ENCODE assay signal across 1 cellular context in genomic region chr4:6902318-6903042, GRCh38.
TF ChIP-seq lines count a peak whose summit lies in the region.

No MANE protein-coding gene starts in this region.

TF ChIP-seq in HepG2, 621 proteins besides CTCF, POLR2A, EP300 and RAD21 (continues in another document):
- no peak for TF ChIP-seq BCLAF1 (IDR thresholded peaks at IDR 0.05)
- 0 out of 2 replicates have a peak, but pooled peaks have one; percentile 31 for TF ChIP-seq ISL2 (CRISPR knock-in tag; IDR thresholded peaks at IDR 0.05)
- no peak for TF ChIP-seq SOX6 (IDR thresholded peaks at IDR 0.05)
- TF ChIP-seq SOX6 (CRISPR knock-in tag; IDR thresholded peaks at IDR 0.05), result peak; percentile 38; the same call in 1 of the 2 replicates
- TF ChIP-seq TERF1 (CRISPR knock-in tag; IDR thresholded peaks at IDR 0.05), result no peak
- 0 out of 2 replicates have a peak, but pooled peaks have one; percentile 47 for TF ChIP-seq ZNF572 (CRISPR knock-in tag; IDR thresholded peaks at IDR 0.05)
- TF ChIP-seq MAFK (conservative IDR thresholded peaks at IDR 0.05 in 1 of 2, IDR thresholded peaks at IDR 0.05 in 1 of 2; ENCODE audit: low read length in 2 of 2), result no peak
- TF ChIP-seq BRD4 (CRISPR knock-in tag; IDR thresholded peaks at IDR 0.05), result 0 out of 2 replicates have a peak, but pooled peaks have one; percentile 22
- TF ChIP-seq ZNF30 (CRISPR knock-in tag; IDR thresholded peaks at IDR 0.05), result no peak
- TF ChIP-seq IKZF5 (CRISPR knock-in tag; IDR thresholded peaks at IDR 0.05), result no peak
- no peak for TF ChIP-seq SNAPC5 (CRISPR knock-in tag; IDR thresholded peaks at IDR 0.05; ENCODE audit: borderline replicate concordance)
- TF ChIP-seq TFDP1 (CRISPR knock-in tag; IDR thresholded peaks at IDR 0.05; ENCODE audit: borderline replicate concordance), result 0 out of 2 replicates have a peak, but pooled peaks have one; percentile 13
- 0 out of 2 replicates have a peak, but pooled peaks have one; percentile 23 for TF ChIP-seq THAP11 (CRISPR knock-in tag; IDR thresholded peaks at IDR 0.05)
- no peak for TF ChIP-seq RNF219 (CRISPR knock-in tag; IDR thresholded peaks at IDR 0.05)
- TF ChIP-seq CREM (IDR thresholded peaks at IDR 0.05), result peak; percentile 30; the same call in 1 of the 2 replicates
- TF ChIP-seq CREM (CRISPR knock-in tag; IDR thresholded peaks at IDR 0.05), result no peak
- TF ChIP-seq HMG20B (CRISPR knock-in tag; conservative IDR thresholded peaks at IDR 0.05), result no peak
- no peak for TF ChIP-seq ZNF260 (CRISPR knock-in tag; IDR thresholded peaks at IDR 0.05; ENCODE audit: borderline replicate concordance, low read depth)
- TF ChIP-seq HNF1B (CRISPR knock-in tag; IDR thresholded peaks at IDR 0.05), result peak; percentile 59; the same call in 1 of the 2 replicates
- no peak for TF ChIP-seq BHLHE40 (IDR thresholded peaks at IDR 0.05; ENCODE audit: low read length)
- no peak for TF ChIP-seq KDM1A (CRISPR knock-in tag; IDR thresholded peaks at IDR 0.05)
- no peak for TF ChIP-seq POGK (CRISPR knock-in tag; conservative IDR thresholded peaks at IDR 0.05)
- TF ChIP-seq PBX3 (CRISPR knock-in tag; IDR thresholded peaks at IDR 0.05; ENCODE audit: borderline replicate concordance), result no peak
- 0 out of 2 replicates have a peak, but pooled peaks have one; percentile 25 for TF ChIP-seq POLR2G (IDR thresholded peaks at IDR 0.05; ENCODE audit: low read depth, low read length)
- TF ChIP-seq ZNF710 (CRISPR knock-in tag; IDR thresholded peaks at IDR 0.05; ENCODE audit: borderline replicate concordance), result no peak
- TF ChIP-seq TP53 (CRISPR knock-in tag; conservative IDR thresholded peaks at IDR 0.05), result no peak
- no peak for TF ChIP-seq ZNF562 (CRISPR knock-in tag; IDR thresholded peaks at IDR 0.05; ENCODE audit: borderline replicate concordance)
- TF ChIP-seq ZNF256 (CRISPR knock-in tag; conservative IDR thresholded peaks at IDR 0.05), result no peak
- no peak for TF ChIP-seq ONECUT2 (CRISPR knock-in tag; IDR thresholded peaks at IDR 0.05)
- no peak for TF ChIP-seq GRHL1 (CRISPR knock-in tag; conservative IDR thresholded peaks at IDR 0.05)
- peak; percentile 38; the same call in 1 of the 2 replicates for TF ChIP-seq ZFY (CRISPR knock-in tag; IDR thresholded peaks at IDR 0.05)
- TF ChIP-seq MXD3 (CRISPR knock-in tag; IDR thresholded peaks at IDR 0.05), result no peak
- no peak for TF ChIP-seq MBNL3 (CRISPR knock-in tag; conservative IDR thresholded peaks at IDR 0.05)
- TF ChIP-seq TFAP4 (IDR thresholded peaks at IDR 0.05; ENCODE audit: borderline replicate concordance, low read depth), result peak; percentile 67; the same call in 1 of the 2 replicates
- no peak for TF ChIP-seq SIX4 (CRISPR knock-in tag; IDR thresholded peaks at IDR 0.05)
- TF ChIP-seq HOXA3 (CRISPR knock-in tag; IDR thresholded peaks at IDR 0.05), result 0 out of 2 replicates have a peak, but pooled peaks have one; percentile 28
- TF ChIP-seq ZNF441 (CRISPR knock-in tag; IDR thresholded peaks at IDR 0.05; ENCODE audit: borderline replicate concordance), result 0 out of 2 replicates have a peak, but pooled peaks have one; percentile 13
- no peak for TF ChIP-seq ZNF652 (CRISPR knock-in tag; IDR thresholded peaks at IDR 0.05; ENCODE audit: borderline replicate concordance, low read depth)
- no peak for TF ChIP-seq NR2F1 (CRISPR knock-in tag; IDR thresholded peaks at IDR 0.05)
- TF ChIP-seq ARNTL (CRISPR knock-in tag; IDR thresholded peaks at IDR 0.05), result peak; percentile 70; the same call in 1 of the 2 replicates
